In the genomic region with DNA sequence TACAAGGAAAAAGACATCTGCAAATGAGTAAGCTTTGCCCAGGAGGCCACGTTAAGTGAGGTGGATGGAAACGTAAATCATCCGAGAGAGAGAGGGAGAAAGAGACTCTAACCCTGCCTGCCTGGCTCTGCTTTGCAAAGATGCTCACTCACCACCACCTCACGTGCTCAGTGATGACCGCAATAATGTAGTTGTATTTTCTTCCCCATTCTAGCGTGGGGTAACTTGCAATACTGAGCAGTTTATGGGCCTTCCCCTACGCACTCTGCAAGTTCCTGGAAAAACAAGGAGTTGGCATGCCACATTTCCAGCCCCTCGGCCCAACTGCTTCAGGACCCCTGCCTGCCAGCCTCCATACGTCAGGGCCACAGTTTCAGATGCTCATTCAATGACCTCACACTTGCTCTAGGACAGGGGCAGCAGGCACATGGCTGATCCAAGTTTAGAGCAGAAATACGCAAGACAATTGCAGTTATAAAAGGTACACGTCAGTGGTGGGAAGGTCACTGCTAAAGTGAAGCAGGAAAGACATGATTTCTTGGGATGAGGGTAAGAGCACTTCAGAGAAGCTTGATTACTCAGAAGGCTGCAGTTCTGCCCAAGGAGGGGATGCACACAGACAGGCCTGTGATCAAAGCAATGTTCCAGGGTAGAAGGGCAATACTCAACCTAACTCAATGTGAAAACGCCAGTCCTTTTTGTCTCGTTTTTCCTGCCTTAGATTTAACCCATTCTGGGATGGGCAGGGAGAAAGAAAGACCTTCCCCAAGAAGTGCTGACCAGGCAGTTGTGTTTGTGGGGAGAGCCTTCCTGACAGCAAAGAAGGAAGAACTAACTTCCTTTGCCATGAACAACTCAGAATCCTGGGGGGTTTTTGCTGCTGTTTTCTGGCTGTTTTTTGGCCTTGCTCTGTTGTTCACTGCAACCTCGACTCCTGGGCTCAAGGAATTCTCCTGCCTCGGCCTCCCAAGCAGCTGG, we compare ENCODE assay signal across 14 cellular contexts.
DNase-seq lines count a peak whose midpoint lies in the region; ATAC-seq and TF ChIP-seq lines count a peak whose summit lies in the region.
"Had no signal": no experiment of that assay in that cellular context is flagged by ENCODE, and none has a peak within 500 bp of the region (broad histone marks: within the 10 kb centered on the region; RNA-seq: fewer than 3 reads in every experiment).

No MANE protein-coding gene starts in this region.

- H3K4me1 Mint-ChIP-seq in activated CD4-positive, alpha-beta memory T cell treated with anti-CD3 and anti-CD28 coated beads, Interleukin-2, amount 10 ng/mL, durations not matched to agents 7 days and 5 days, result peaks cover 9% of the 10 kb centered on the region

- peak; percentile 54 for DNase-seq in GF-D8 (lab: John Stamatoyannopoulos, UW)
- peak; percentile 90 for DNase-seq in SKM-1 (lab: John Stamatoyannopoulos, UW; ENCODE audit: unreplicated experiment)
- peak; percentile 69 for DNase-seq in right atrium auricular region (ENCODE audit: low spot score)
- DNase-seq in sciatic nerve (ENCODE audit: low spot score), result no peak
- DNase-seq in SHP77 (lab: John Stamatoyannopoulos, UW), result no peak
- DNase-seq in activated CD4-positive, alpha-beta memory T cell treated with anti-CD3 and anti-CD28 coated beads, Interleukin-2, amount 10 ng/mL, durations not matched to agents 7 days and 5 days, result no peak
- DNase-seq: activated CD4-positive, alpha-beta T cell treated with anti-CD3 and anti-CD28 coated beads, Interleukin-2, amount 50 U/mL, for 48 hours; activated gamma-delta T cell; brain microvascular endothelial cell; Peyer's patch; T1000 had no signal

- no peaks in the 10 kb centered on the region for H3K36me3 Mint-ChIP-seq in activated CD4-positive, alpha-beta memory T cell treated with anti-CD3 and anti-CD28 coated beads, Interleukin-2, amount 10 ng/mL, durations not matched to agents 7 days and 5 days (ENCODE audit: low read depth)

- H3K27me3 Mint-ChIP-seq in activated CD4-positive, alpha-beta memory T cell treated with anti-CD3 and anti-CD28 coated beads, Interleukin-2, amount 10 ng/mL, durations not matched to agents 7 days and 5 days, result no peaks in the 10 kb centered on the region
- H3K27me3 Mint-ChIP-seq: B cell had no signal

- no peaks in the 10 kb centered on the region for H3K36me3 ChIP-seq in right atrium auricular region
- H3K36me3 ChIP-seq: brain microvascular endothelial cell, Peyer's patch had no signal

- no peak overlapping the region for H3K4me3 ChIP-seq in right atrium auricular region
- H3K4me3 ChIP-seq: Peyer's patch had no signal

- intact Hi-C loops in sciatic nerve (cut with DNase I), result no loop called here

- CTCF ChIA-PET in activated CD4-positive, alpha-beta memory T cell treated with anti-CD3 and anti-CD28 coated beads, Interleukin-2, amount 10 ng/mL, durations not matched to agents 7 days and 5 days (lab: Charles Lee), result interaction anchor here (0.5 to 1.4 kb wide), 2 partner anchors 69 to 338 kb away, joined by 3 to 5 read pairs; no protein-coding TSS in a partner anchor

- peak overlapping the region in 1 of 2 donors; percentile 23 for H3K27ac ChIP-seq in right atrium auricular region
- H3K27ac ChIP-seq: brain microvascular endothelial cell, Peyer's patch had no signal

- POLR2A ChIA-PET in activated CD4-positive, alpha-beta memory T cell treated with anti-CD3 and anti-CD28 coated beads, Interleukin-2, amount 10 ng/mL, durations not matched to agents 7 days and 5 days (lab: Charles Lee), result no interaction called here

- H3K9me3 Mint-ChIP-seq in activated CD4-positive, alpha-beta memory T cell treated with anti-CD3 and anti-CD28 coated beads, Interleukin-2, amount 10 ng/mL, durations not matched to agents 7 days and 5 days, result no peaks in the 10 kb centered on the region

- no peak for TF ChIP-seq CTCF in right atrium auricular region (IDR thresholded peaks at IDR 0.05)

- ATAC-seq in sciatic nerve, result peak; percentile 52
- no peak for ATAC-seq in GM21737 (IDR thresholded peaks at IDR 0.05; ENCODE audit: unreplicated experiment)
- ATAC-seq in HG03135 (IDR thresholded peaks at IDR 0.05; ENCODE audit: unreplicated experiment), result no peak

- no peak overlapping the region for H3K27ac Mint-ChIP-seq in activated CD4-positive, alpha-beta memory T cell treated with anti-CD3 and anti-CD28 coated beads, Interleukin-2, amount 10 ng/mL, durations not matched to agents 7 days and 5 days
- H3K27ac Mint-ChIP-seq: B cell had no signal

- no peak overlapping the region for H3K4me3 Mint-ChIP-seq in activated CD4-positive, alpha-beta memory T cell treated with anti-CD3 and anti-CD28 coated beads, Interleukin-2, amount 10 ng/mL, durations not matched to agents 7 days and 5 days
- H3K4me3 Mint-ChIP-seq: B cell had no signal

- H3K4me1 ChIP-seq in right atrium auricular region, result no peaks in the 10 kb centered on the region
- H3K4me1 ChIP-seq: Peyer's patch had no signal

- H3K9me3 ChIP-seq in right atrium auricular region, result no peaks in the 10 kb centered on the region
- H3K9me3 ChIP-seq: Peyer's patch had no signal

- H3K27me3 ChIP-seq in right atrium auricular region, result no peaks in the 10 kb centered on the region
- H3K27me3 ChIP-seq: brain microvascular endothelial cell, Peyer's patch had no signal

Comparison
In these comparisons a context has a peak if more than half of its experiments do, and no peak if none do; other contexts are left out.
1. DNase-seq: peak in GF-D8 (single experiment), SKM-1 (single experiment) and right atrium auricular region (single experiment); none in sciatic nerve (single experiment), SHP77 (0 of 2) and activated CD4-positive, alpha-beta memory T cell treated with anti-CD3 and anti-CD28 coated beads, Interleukin-2, amount 10 ng/mL, durations not matched to agents 7 days and 5 days (single experiment).